ENCODE assay signal across 22 cellular contexts in genomic region chr10:16592327-16592854, GRCh38.
"Had no signal": no experiment of that assay in that cellular context is flagged by ENCODE, and none has a peak within 500 bp of the region (broad histone marks: within the 10 kb centered on the region; RNA-seq: fewer than 3 reads in every experiment).

No MANE protein-coding gene starts in this region.

- H3K27me3 ChIP-seq: left lung, neural progenitor cell, upper lobe of right lung had no signal

- H3K9me3 Mint-ChIP-seq: neural progenitor cell; stimulated activated naive B cell treated with anti-CD40 and anti-IgM and Interleukin-4, amounts not matched to agents 10 μg/mL and 1 μg/mL and 100 μg/mL, for 72 hours had no signal

- FAIRE-seq: TTC549 had no signal

- H3K4me2 ChIP-seq: neural progenitor cell had no signal

- H3K4me1 Mint-ChIP-seq: activated naive CD4-positive, alpha-beta T cell treated with anti-CD3 and anti-CD28 coated beads, Interleukin-2, amount 50 U/mL, for 24 hours; naive thymus-derived CD8-positive, alpha-beta T cell; stimulated activated naive B cell treated with anti-CD40 and anti-IgM and Interleukin-4, amounts not matched to agents 10 μg/mL and 1 μg/mL and 100 μg/mL, for 72 hours had no signal

- H3K27ac ChIP-seq: left lung, neural progenitor cell, upper lobe of right lung, WERI-Rb-1 had no signal

- H3K27me3 Mint-ChIP-seq: activated naive CD4-positive, alpha-beta T cell treated with anti-CD3 and anti-CD28 coated beads, Interleukin-2, amount 50 U/mL, for 24 hours; naive thymus-derived CD8-positive, alpha-beta T cell; stimulated activated naive B cell treated with anti-CD40 and anti-IgM and Interleukin-4, amounts not matched to agents 10 μg/mL and 1 μg/mL and 100 μg/mL, for 72 hours had no signal

- H3K9me3 ChIP-seq: left lung, upper lobe of right lung had no signal

- DNase-seq: activated CD4-positive, alpha-beta T cell treated with anti-CD3 and anti-CD28 coated beads for 1 hour; activated CD4-positive, alpha-beta T cell treated with anti-CD3 and anti-CD28 coated beads, Interleukin-2, amount 50 U/mL, for 1 hour; activated CD8-positive, alpha-beta T cell treated with anti-CD3 and anti-CD28 coated beads, Interleukin-2, amount 10 ng/mL, durations not matched to agents 7 days and 5 days; activated gamma-delta T cell treated with Interleukin-2 at 50 U/mL for 16 hours; activated T-cell treated with anti-CD3 and anti-CD28 coated beads, Interleukin-2, amount 50 U/mL, for 1 hour; central memory CD4-positive, alpha-beta T cell; cortex of kidney; foreskin melanocyte; kidney glomerular epithelial cell; left lung; naive thymus-derived CD8-positive, alpha-beta T cell; posterior cingulate gyrus; stimulated activated CD4-positive, alpha-beta T cell treated with anti-CD3 and anti-CD28 coated beads, Interleukin-2, amount 100 ng/mL, for 48 hours; stimulated activated CD8-positive, alpha-beta memory T cell treated with anti-CD3 and anti-CD28 coated beads, Interleukin-4, amount 100 ng/mL, for 48 hours; stimulated activated naive B cell treated with anti-CD40 and anti-IgM and Interleukin-4, amounts not matched to agents 10 μg/mL and 1 μg/mL and 100 μg/mL, for 72 hours; T-helper 1 cell; upper lobe of right lung; WERI-Rb-1 had no signal

- H2AFZ ChIP-seq: neural progenitor cell had no signal

- ATAC-seq: activated CD8-positive, alpha-beta T cell treated with anti-CD3 and anti-CD28 coated beads, Interleukin-2, amount 10 ng/mL, durations not matched to agents 7 days and 5 days; left lung; naive thymus-derived CD8-positive, alpha-beta T cell; stimulated activated naive B cell treated with anti-CD40 and anti-IgM and Interleukin-4, amounts not matched to agents 10 μg/mL and 1 μg/mL and 100 μg/mL, for 72 hours; upper lobe of right lung had no signal

- H3K4me3 Mint-ChIP-seq: activated CD8-positive, alpha-beta T cell treated with anti-CD3 and anti-CD28 coated beads, Interleukin-2, amount 10 ng/mL, durations not matched to agents 7 days and 5 days; activated naive CD4-positive, alpha-beta T cell treated with anti-CD3 and anti-CD28 coated beads, Interleukin-2, amount 50 U/mL, for 24 hours; naive thymus-derived CD8-positive, alpha-beta T cell; neural progenitor cell; stimulated activated naive B cell treated with anti-CD40 and anti-IgM and Interleukin-4, amounts not matched to agents 10 μg/mL and 1 μg/mL and 100 μg/mL, for 72 hours had no signal

- H3K27ac Mint-ChIP-seq: activated CD8-positive, alpha-beta T cell treated with anti-CD3 and anti-CD28 coated beads, Interleukin-2, amount 10 ng/mL, durations not matched to agents 7 days and 5 days; activated naive CD4-positive, alpha-beta T cell treated with anti-CD3 and anti-CD28 coated beads, Interleukin-2, amount 50 U/mL, for 24 hours; neural progenitor cell; stimulated activated naive B cell treated with anti-CD40 and anti-IgM and Interleukin-4, amounts not matched to agents 10 μg/mL and 1 μg/mL and 100 μg/mL, for 72 hours had no signal

- H3K4me3 ChIP-seq: left lung, lung, neural progenitor cell, upper lobe of right lung had no signal

- H3K4me1 ChIP-seq: left lung, upper lobe of right lung had no signal

- H3K9ac ChIP-seq: neural progenitor cell had no signal

- H3K36me3 ChIP-seq: neural progenitor cell, WERI-Rb-1 had no signal
